In genomic region chr4:183508693-183509092, GRCh38 we compare ENCODE assay signal across 2 cellular contexts.
TF ChIP-seq lines count a peak whose summit lies in the region.

No MANE protein-coding gene starts in this region.

TF ChIP-seq in A549, 52 proteins besides CTCF, POLR2A, EP300 and RAD21:
- TF ChIP-seq USF2 (IDR thresholded peaks at IDR 0.05) (no peak), MAFK (IDR thresholded peaks at IDR 0.05; ENCODE audit: partially characterized antibody) (peak; percentile 70), NFE2L2 (conservative IDR thresholded peaks at IDR 0.05; ENCODE audit: low read length) (peak; percentile 46; the same call in 1 of the 2 replicates), HEYL (CRISPR knock-in tag; IDR thresholded peaks at IDR 0.05) (no peak)

TF ChIP-seq in K562, 482 proteins besides CTCF, POLR2A, EP300 and RAD21 (continued from another document):
- TF ChIP-seq NFE2 (IDR thresholded peaks at IDR 0.05; ENCODE audit: low read depth) (peak; percentile 72), NR2C1 (IDR thresholded peaks at IDR 0.05) (no peak), NR2C1 (tag; IDR thresholded peaks at IDR 0.05) (no peak), MAFF (IDR thresholded peaks at IDR 0.05; ENCODE audit: low read length) (peak; percentile 64), ZNF316 (IDR thresholded peaks at IDR 0.05) (peak; percentile 89), MAFG (tag; conservative IDR thresholded peaks at IDR 0.05) (peak; percentile 75), HNRNPUL1 (IDR thresholded peaks at IDR 0.05; ENCODE audit: low read length) (no peak), HDAC3 (IDR thresholded peaks at IDR 0.05; ENCODE audit: borderline replicate concordance, partially characterized antibody) (no peak)
